Comparison of ENCODE assay signal across 1 cellular context in genomic region chr2:187408926-187409325, GRCh38.
TF ChIP-seq lines count a peak whose summit lies in the region.

No MANE protein-coding gene starts in this region.

TF ChIP-seq in H1, 55 proteins besides CTCF, POLR2A, EP300 and RAD21 (continued from another document):
- TF ChIP-seq CHD7 (IDR thresholded peaks at IDR 0.05; ENCODE audit: insufficient replicate concordance, low read length): peak; percentile 93
- 0 out of 2 replicates have a peak, but pooled peaks have one; percentile 35 for TF ChIP-seq POU5F1 (IDR thresholded peaks at IDR 0.05; ENCODE audit: low read depth, low read length)
- TF ChIP-seq SP1 (IDR thresholded peaks at IDR 0.05; ENCODE audit: low read depth, low read length): peak; percentile 42; the same call in 1 of the 2 replicates
- TF ChIP-seq RXRA (IDR thresholded peaks at IDR 0.05; ENCODE audit: insufficient read depth, low read depth, low read length): no peak
